ENCODE assay signal across 12 cellular contexts in genomic region chr12:110074089-110074488, GRCh38. TPM values are rescaled to one million over a fixed set of nuclear protein-coding genes. Genes with fewer than 3 reads are reported as not detected.
DNase-seq lines count a peak whose midpoint lies in the region; ATAC-seq, FAIRE-seq and TF ChIP-seq lines count a peak whose summit lies in the region.
"Had no signal": no experiment of that assay in that cellular context is flagged by ENCODE, and none has a peak within 500 bp of the region (broad histone marks: within the 10 kb centered on the region; RNA-seq: fewer than 3 reads in every experiment).

No MANE protein-coding gene starts in this region.

- H3K23ac ChIP-seq in mesendoderm (ENCODE audit: low read length), result no peak overlapping the region

- H2AFZ ChIP-seq in HepG2 (ENCODE audit: low read length), result no peak overlapping the region

- TF ChIP-seq CTCF in HepG2 (CRISPR knock-in tag; IDR thresholded peaks at IDR 0.05), result no peak

- no peak for TF ChIP-seq EP300 in HepG2 (IDR thresholded peaks at IDR 0.05; ENCODE audit: low read depth in 2 of 2, low read length in 2 of 2)
- no peak for TF ChIP-seq EP300 in HepG2 (CRISPR knock-in tag; IDR thresholded peaks at IDR 0.05; ENCODE audit: borderline replicate concordance)

- no peak overlapping the region for H2BK5ac ChIP-seq in mesendoderm (ENCODE audit: low read length)

- WGBS in HepG2 (ENCODE audit: low lambda C conversion rate), result 19% methylated on average over 5 of the region's 5 CpGs
- no CpG with 5 or more reads among the region's 5 CpGs for WGBS in mesendoderm (ENCODE audit: extremely low coverage, insufficient coverage, low lambda C conversion rate)

- intact Hi-C loops in HepG2 (cut with micrococcal nuclease; ENCODE audit: unreplicated experiment), result no loop called here

- no peak overlapping the region for H2BK15ac ChIP-seq in mesendoderm (replicated peaks; ENCODE audit: low read depth)

- H3K36me3 ChIP-seq in HepG2 (replicated peaks in 1 of 2; ENCODE audit: control insufficient read depth in 1 of 2, insufficient read depth in 2 of 2, low read length in 2 of 2) (no peaks in the 10 kb centered on the region), mesendoderm (ENCODE audit: control insufficient read depth, insufficient read depth, low read length) (no peaks in the 10 kb centered on the region)
- H3K36me3 ChIP-seq in effector memory CD4-positive, alpha-beta T cell (ENCODE audit: control insufficient read depth, insufficient read depth, low read length), result no peaks in the 10 kb centered on the region
- H3K36me3 ChIP-seq: SJCRH30, thoracic aorta had no signal

- H3K4me3 ChIP-seq in HepG2 (replicated peaks in 1 of 3; ENCODE audit: insufficient read depth in 1 of 3, low read depth in 2 of 3, low read length in 3 of 3) (0 out of 6 replicates have a peak overlapping the region, but pooled peaks of 1 of the 3 experiments have one; percentile 53), mesendoderm (ENCODE audit: low read length) (no peak overlapping the region)
- no peak overlapping the region for H3K4me3 ChIP-seq in effector memory CD4-positive, alpha-beta T cell (ENCODE audit: insufficient read depth, low read depth, low read length, poor library complexity, severe bottlenecking)

- peaks cover 14% of the 10 kb centered on the region for H3K36me3 Mint-ChIP-seq in activated naive CD8-positive, alpha-beta T cell treated with anti-CD3 and anti-CD28 coated beads, Interleukin-2, amount 10 ng/mL, durations not matched to agents 7 days and 5 days
- H3K36me3 Mint-ChIP-seq in activated naive CD8-positive, alpha-beta T cell treated with anti-CD3 and anti-CD28 coated beads for 36 hours, result peaks cover 4% of the 10 kb centered on the region
- H3K36me3 Mint-ChIP-seq in T-helper 17 cell (ENCODE audit: low read depth), result no peaks in the 10 kb centered on the region

- H2AK5ac ChIP-seq in mesendoderm (ENCODE audit: low read length), result no peak overlapping the region

- H3K9me3 ChIP-seq in T-helper 17 cell (ENCODE audit: control insufficient read depth, low read length, poor library complexity, severe bottlenecking) (no peaks in the 10 kb centered on the region), HepG2 (ENCODE audit: low read length) (no peaks in the 10 kb centered on the region)
- H3K9me3 ChIP-seq in effector memory CD4-positive, alpha-beta T cell (ENCODE audit: control insufficient read depth, low read length), result no peaks in the 10 kb centered on the region
- H3K9me3 ChIP-seq: SJCRH30, thoracic aorta had no signal

- no peak for TF ChIP-seq POLR2A in HepG2 (IDR thresholded peaks at IDR 0.05; ENCODE audit: insufficient read depth in 1 of 2, low read depth in 2 of 2, low read length in 2 of 2)

- H3K79me2 ChIP-seq in HepG2 (ENCODE audit: insufficient read depth, low read length) (no peaks in the 10 kb centered on the region), mesendoderm (ENCODE audit: control insufficient read depth, insufficient read depth, low read length) (no peaks in the 10 kb centered on the region)

- H3K4me2 ChIP-seq in HepG2 (ENCODE audit: low read depth, low read length), result peak overlapping the region; percentile 45
- no peak overlapping the region for H3K4me2 ChIP-seq in mesendoderm (ENCODE audit: low read length)

- POLR2A ChIA-PET in activated naive CD8-positive, alpha-beta T cell treated with anti-CD3 and anti-CD28 coated beads, Interleukin-2, amount 10 ng/mL, durations not matched to agents 7 days and 5 days (lab: Charles Lee), result interaction anchor here (0.6 to 1.4 kb wide), 4 partner anchors 26 to 79 kb away, joined by 3 to 5 read pairs (median 4); partner anchors contain the start of gene C12orf76
- POLR2A ChIA-PET in HepG2 (lab: Yijun Ruan, JAX), result interaction anchor here (1.0 to 1.9 kb wide), 5 partner anchors 14 to 26 kb away, joined by 4 to 8 read pairs (median 5); no protein-coding TSS in a partner anchor

- H3K9me3 Mint-ChIP-seq in activated naive CD8-positive, alpha-beta T cell treated with anti-CD3 and anti-CD28 coated beads, Interleukin-2, amount 10 ng/mL, durations not matched to agents 7 days and 5 days, result peaks cover 1% of the 10 kb centered on the region
- peaks cover under 1% of the 10 kb centered on the region for H3K9me3 Mint-ChIP-seq in activated naive CD8-positive, alpha-beta T cell treated with anti-CD3 and anti-CD28 coated beads for 36 hours

- H4K8ac ChIP-seq in mesendoderm (ENCODE audit: low read depth, low read length), result no peak overlapping the region

- in situ Hi-C loops in HepG2 (cut with HindIII; ENCODE audit: extremely low pct_ligation_motif_present, low pct_unique_long_range_greater_than_20kb), result no loop called here

- no peak for DNase-seq in activated naive CD8-positive, alpha-beta T cell treated with anti-CD3 and anti-CD28 coated beads, Interleukin-2, amount 10 ng/mL, durations not matched to agents 7 days and 5 days
- DNase-seq in activated naive CD8-positive, alpha-beta T cell treated with anti-CD3 and anti-CD28 coated beads for 36 hours, result no peak
- no peak for DNase-seq in T-helper 17 cell
- no peak for DNase-seq in HepG2 (ENCODE audit: low spot score)
- DNase-seq in superior temporal gyrus (ENCODE audit: extremely low spot score), result peak; percentile 73
- no peak for DNase-seq in effector memory CD4-positive, alpha-beta T cell
- no peak for DNase-seq in stimulated activated CD8-positive, alpha-beta memory T cell treated with anti-CD3 and anti-CD28 coated beads, Interleukin-4, amount 100 ng/mL, for 48 hours
- DNase-seq in mesendoderm, result no peak
- DNase-seq: NCI-H1930 had no signal

- no peaks in the 10 kb centered on the region for H3K79me1 ChIP-seq in mesendoderm (ENCODE audit: low read length)

- H2BK120ac ChIP-seq in mesendoderm (ENCODE audit: low read depth, low read length), result no peak overlapping the region

- no peak overlapping the region for H4K5ac ChIP-seq in mesendoderm (ENCODE audit: low read length)

- H3K27ac Mint-ChIP-seq in activated naive CD8-positive, alpha-beta T cell treated with anti-CD3 and anti-CD28 coated beads, Interleukin-2, amount 10 ng/mL, durations not matched to agents 7 days and 5 days, result no peak overlapping the region
- no peak overlapping the region for H3K27ac Mint-ChIP-seq in activated naive CD8-positive, alpha-beta T cell treated with anti-CD3 and anti-CD28 coated beads for 36 hours
- H3K27ac Mint-ChIP-seq in T-helper 17 cell, result peak overlapping the region; percentile 73

- H3K56ac ChIP-seq in mesendoderm (ENCODE audit: low read length), result no peak overlapping the region

- peaks cover 34% of the 10 kb centered on the region for H3K4me1 Mint-ChIP-seq in activated naive CD8-positive, alpha-beta T cell treated with anti-CD3 and anti-CD28 coated beads, Interleukin-2, amount 10 ng/mL, durations not matched to agents 7 days and 5 days
- H3K4me1 Mint-ChIP-seq in activated naive CD8-positive, alpha-beta T cell treated with anti-CD3 and anti-CD28 coated beads for 36 hours, result peaks cover 26% of the 10 kb centered on the region
- H3K4me1 Mint-ChIP-seq in T-helper 17 cell, result peaks cover 27% of the 10 kb centered on the region

- ATAC-seq in activated naive CD8-positive, alpha-beta T cell treated with anti-CD3 and anti-CD28 coated beads, Interleukin-2, amount 10 ng/mL, durations not matched to agents 7 days and 5 days (ENCODE audit: low read depth), result no peak
- no peak for ATAC-seq in T-helper 17 cell
- ATAC-seq in HepG2, result peak; percentile 47

- H3K9ac ChIP-seq in HepG2 (ENCODE audit: insufficient read depth, low read depth, low read length) (0 out of 2 replicates have a peak overlapping the region, but pooled peaks have one; percentile 4), mesendoderm (ENCODE audit: low read length) (no peak overlapping the region)

- no TSS peak for BruUV-seq in HepG2 (replicated peaks; lab: Mats Ljungman, UMichigan)

- H3K27me3 Mint-ChIP-seq in activated naive CD8-positive, alpha-beta T cell treated with anti-CD3 and anti-CD28 coated beads, Interleukin-2, amount 10 ng/mL, durations not matched to agents 7 days and 5 days, result no peaks in the 10 kb centered on the region
- no peaks in the 10 kb centered on the region for H3K27me3 Mint-ChIP-seq in activated naive CD8-positive, alpha-beta T cell treated with anti-CD3 and anti-CD28 coated beads for 36 hours
- H3K27me3 Mint-ChIP-seq in T-helper 17 cell, result no peaks in the 10 kb centered on the region

- H4K20me1 ChIP-seq in HepG2 (ENCODE audit: insufficient read depth, low read length), result no peaks in the 10 kb centered on the region

- H3K27me3 ChIP-seq in HepG2 (ENCODE audit: control insufficient read depth in 1 of 2, insufficient read depth in 2 of 2, low read length in 2 of 2) (no peaks in the 10 kb centered on the region), mesendoderm (ENCODE audit: insufficient read depth, low read length, poor library complexity) (no peaks in the 10 kb centered on the region)
- H3K27me3 ChIP-seq in effector memory CD4-positive, alpha-beta T cell (replicated peaks; ENCODE audit: control insufficient read depth, insufficient read depth, low read length, poor library complexity, severe bottlenecking), result no peaks in the 10 kb centered on the region
- H3K27me3 ChIP-seq: SJCRH30 had no signal

- CTCF ChIA-PET in HepG2 (lab: Yijun Ruan, JAX; ENCODE audit: low intra/inter-chr PET ratio, low total read pairs), result no interaction called here

- TF ChIP-seq RAD21 in HepG2 (CRISPR knock-in tag; IDR thresholded peaks at IDR 0.05), result no peak

- H3K18ac ChIP-seq in mesendoderm (ENCODE audit: low read length), result no peak overlapping the region

- peak overlapping the region; percentile 92 for H3K4me3 Mint-ChIP-seq in activated naive CD8-positive, alpha-beta T cell treated with anti-CD3 and anti-CD28 coated beads, Interleukin-2, amount 10 ng/mL, durations not matched to agents 7 days and 5 days
- no peak overlapping the region for H3K4me3 Mint-ChIP-seq in activated naive CD8-positive, alpha-beta T cell treated with anti-CD3 and anti-CD28 coated beads for 36 hours
- no peak overlapping the region for H3K4me3 Mint-ChIP-seq in T-helper 17 cell

- H3K27ac ChIP-seq in HepG2 (ENCODE audit: extremely low read length, insufficient read depth, low read length) (no peak overlapping the region), mesendoderm (ENCODE audit: low read depth, low read length) (no peak overlapping the region)
- H3K27ac ChIP-seq in effector memory CD4-positive, alpha-beta T cell (ENCODE audit: insufficient read depth, low read length, poor library complexity, severe bottlenecking), result no peak overlapping the region
- H3K27ac ChIP-seq: SJCRH30, thoracic aorta had no signal

- H3K4ac ChIP-seq in mesendoderm (ENCODE audit: low read depth, low read length), result no peak overlapping the region

- FAIRE-seq in HepG2 (lab: Jason Lieb, UNC), result peak; percentile 8
- FAIRE-seq: D721Med had no signal

- H3K4me1 ChIP-seq in HepG2 (ENCODE audit: insufficient read depth, low read length), result peaks cover 38% of the 10 kb centered on the region
- H3K4me1 ChIP-seq in effector memory CD4-positive, alpha-beta T cell (ENCODE audit: control insufficient read depth, insufficient read depth, low read length, poor library complexity, severe bottlenecking), result peaks cover 21% of the 10 kb centered on the region
- H3K4me1 ChIP-seq in mesendoderm (ENCODE audit: control insufficient read depth, low read depth, low read length), result no peaks in the 10 kb centered on the region
- H3K4me1 ChIP-seq: SJCRH30 had no signal

RNA-seq across cellular contexts. Expression of gene C12orf76, which starts 25.8 kb away (rescaled TPM):
- total RNA-seq in activated naive CD8-positive, alpha-beta T cell treated with anti-CD3 and anti-CD28 coated beads, Interleukin-2, amount 10 ng/mL, durations not matched to agents 7 days and 5 days, result 10 to 100 TPM; 22.1 to 23.2 TPM
- 1 to 10 TPM; 6.6 to 7.3 TPM for total RNA-seq in activated naive CD8-positive, alpha-beta T cell treated with anti-CD3 and anti-CD28 coated beads for 36 hours
- total RNA-seq in T-helper 17 cell, result 10 to 100 TPM; 12.7 to 20.2 TPM
- total RNA-seq in HepG2 (2016; rRNA removed; fragmentation: Illumina TruSeq; extraction: Trizol), result 15.8 and 16.9 TPM in 2 replicates
- total RNA-seq in HepG2 (2016; cell fraction: cytosol; rRNA removed; fragmentation: Illumina TruSeq; extraction: Trizol; ENCODE audit: low read depth), result 6.8 and 8.8 TPM in 2 replicates
- 13.7 and 15.4 TPM in 2 replicates for total RNA-seq in HepG2 (2016; cell fraction: insoluble cytoplasmic fraction; rRNA removed; fragmentation: Illumina TruSeq; extraction: Trizol)
- total RNA-seq in HepG2 (2016; cell fraction: membrane; rRNA removed; fragmentation: Illumina TruSeq; extraction: Trizol), result 17.6 and 19.4 TPM in 2 replicates
- 13.3 and 15.3 TPM in 2 replicates for total RNA-seq in HepG2 (2016; cell fraction: nucleus; rRNA removed; fragmentation: Illumina TruSeq; extraction: Trizol)
- polyA plus RNA-seq in HepG2 (2011; rRNA removed), result 38.4 and 40.6 TPM in 2 replicates
- 34.5 and 40.6 TPM in 2 replicates for polyA plus RNA-seq in HepG2 (2011; cell fraction: cytosol; rRNA removed)
- 18.0 and 31.2 TPM in 2 replicates for polyA plus RNA-seq in HepG2 (2011; cell fraction: nucleus; rRNA removed)
- 33.1 and 35.3 TPM in 2 replicates for polyA plus RNA-seq in HepG2 (2012)
- 9.1 and 11.1 TPM in 2 replicates for polyA plus RNA-seq in HepG2 (2016; cell fraction: cytosol; fragmentation: Illumina TruSeq; extraction: Trizol; ENCODE audit: low read depth)
- 14.2 and 15.0 TPM in 2 replicates for polyA plus RNA-seq in HepG2 (2016; cell fraction: insoluble cytoplasmic fraction; fragmentation: Illumina TruSeq; extraction: Trizol; ENCODE audit: low read depth)
- 15.2 and 16.5 TPM in 2 replicates for polyA plus RNA-seq in HepG2 (2016; cell fraction: membrane; fragmentation: Illumina TruSeq; extraction: Trizol; ENCODE audit: low read depth)
- 31.0 and 32.0 TPM in 2 replicates for polyA plus RNA-seq in HepG2 (2016; cell fraction: nucleus; fragmentation: Illumina TruSeq; extraction: Trizol; ENCODE audit: insufficient read depth, low read depth)
- 7.5 and 15.0 TPM in 2 replicates for polyA minus RNA-seq in HepG2 (2011; rRNA and poly(A)+ RNA removed; ENCODE audit: low replicate concordance)
- polyA minus RNA-seq in HepG2 (2011; cell fraction: cytosol; rRNA and poly(A)+ RNA removed), result 17.7 and 19.8 TPM in 2 replicates
- polyA minus RNA-seq in HepG2 (2011; cell fraction: nucleus; rRNA and poly(A)+ RNA removed), result 12.7 and 15.9 TPM in 2 replicates
- 5.0 TPM for polyA plus RNA-seq in mesendoderm (2013, experiment 1 of 2)
- 5.4 TPM for polyA plus RNA-seq in mesendoderm (2013, experiment 2 of 2)

RNA-seq across cellular contexts. Expression of gene IFT81, which starts 50.1 kb away (rescaled TPM):
- total RNA-seq in activated naive CD8-positive, alpha-beta T cell treated with anti-CD3 and anti-CD28 coated beads, Interleukin-2, amount 10 ng/mL, durations not matched to agents 7 days and 5 days, result 1 to 10 TPM; 1.7 to 2.4 TPM
- 1 to 10 TPM; 3.1 to 3.4 TPM for total RNA-seq in activated naive CD8-positive, alpha-beta T cell treated with anti-CD3 and anti-CD28 coated beads for 36 hours
- total RNA-seq in T-helper 17 cell, result under 1 TPM; 0.42 to 0.86 TPM
- 13.0 and 13.3 TPM in 2 replicates for total RNA-seq in HepG2 (2016; rRNA removed; fragmentation: Illumina TruSeq; extraction: Trizol)
- total RNA-seq in HepG2 (2016; cell fraction: cytosol; rRNA removed; fragmentation: Illumina TruSeq; extraction: Trizol; ENCODE audit: low read depth), result 11.0 and 12.4 TPM in 2 replicates
- total RNA-seq in HepG2 (2016; cell fraction: insoluble cytoplasmic fraction; rRNA removed; fragmentation: Illumina TruSeq; extraction: Trizol), result 11.7 and 13.4 TPM in 2 replicates
- total RNA-seq in HepG2 (2016; cell fraction: membrane; rRNA removed; fragmentation: Illumina TruSeq; extraction: Trizol), result 6.8 and 7.4 TPM in 2 replicates
- total RNA-seq in HepG2 (2016; cell fraction: nucleus; rRNA removed; fragmentation: Illumina TruSeq; extraction: Trizol), result 15.0 and 16.9 TPM in 2 replicates
- 3.1 and 4.2 TPM in 2 replicates for polyA plus RNA-seq in HepG2 (2011; rRNA removed)
- 1.2 and 1.5 TPM in 2 replicates for polyA plus RNA-seq in HepG2 (2011; cell fraction: cytosol; rRNA removed)
- polyA plus RNA-seq in HepG2 (2011; cell fraction: nucleus; rRNA removed), result 7.0 and 7.1 TPM in 2 replicates
- 4.5 and 5.3 TPM in 2 replicates for polyA plus RNA-seq in HepG2 (2012)
- 0.58 and 0.62 TPM in 2 replicates for polyA plus RNA-seq in HepG2 (2016; cell fraction: cytosol; fragmentation: Illumina TruSeq; extraction: Trizol; ENCODE audit: low read depth)
- 11.3 and 11.5 TPM in 2 replicates for polyA plus RNA-seq in HepG2 (2016; cell fraction: insoluble cytoplasmic fraction; fragmentation: Illumina TruSeq; extraction: Trizol; ENCODE audit: low read depth)
- polyA plus RNA-seq in HepG2 (2016; cell fraction: membrane; fragmentation: Illumina TruSeq; extraction: Trizol; ENCODE audit: low read depth), result 1.2 and 1.8 TPM in 2 replicates
- 21.3 and 21.4 TPM in 2 replicates for polyA plus RNA-seq in HepG2 (2016; cell fraction: nucleus; fragmentation: Illumina TruSeq; extraction: Trizol; ENCODE audit: insufficient read depth, low read depth)
- polyA minus RNA-seq in HepG2 (2011; rRNA and poly(A)+ RNA removed; ENCODE audit: low replicate concordance), result 1.5 and 2.3 TPM in 2 replicates
- polyA minus RNA-seq in HepG2 (2011; cell fraction: cytosol; rRNA and poly(A)+ RNA removed), result 3.5 and 4.3 TPM in 2 replicates
- 13.3 and 14.9 TPM in 2 replicates for polyA minus RNA-seq in HepG2 (2011; cell fraction: nucleus; rRNA and poly(A)+ RNA removed)
- polyA plus RNA-seq in mesendoderm (2013, experiment 1 of 2), result 7.0 TPM
- 6.3 TPM for polyA plus RNA-seq in mesendoderm (2013, experiment 2 of 2)
